ENCODE assay signal across 8 cellular contexts in the genomic region with DNA sequence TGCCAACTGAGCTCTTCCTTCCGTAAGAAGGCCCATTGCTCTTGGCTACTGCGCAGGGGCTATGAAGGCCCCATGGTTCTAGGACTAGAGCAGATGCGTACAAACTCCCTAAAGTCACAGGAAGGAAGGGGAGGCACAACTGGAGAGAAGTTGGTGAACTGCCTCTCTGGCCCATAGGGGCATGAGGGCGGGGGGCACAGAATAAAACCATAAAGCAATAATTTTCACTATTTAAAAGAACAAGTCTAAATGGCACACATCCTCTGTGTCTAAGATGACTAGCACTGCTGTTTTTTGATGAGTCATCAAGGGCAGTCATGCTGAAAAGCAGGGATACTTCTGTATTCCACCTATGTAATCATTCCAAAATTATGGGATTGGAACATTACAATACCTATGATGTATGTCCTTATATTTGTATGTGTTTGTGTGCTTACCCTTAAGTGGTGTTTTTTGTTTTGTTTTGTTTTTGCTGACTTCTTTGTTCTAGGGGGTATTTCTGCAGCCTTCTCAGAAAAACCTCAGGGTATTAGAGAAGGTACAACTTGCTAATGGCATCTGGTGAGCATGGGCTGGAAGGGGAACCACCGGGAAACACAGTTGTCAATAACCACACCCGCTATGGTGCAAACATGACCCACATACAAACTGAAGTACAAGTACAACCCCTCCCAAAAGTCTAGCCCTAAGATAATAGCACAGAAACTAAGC. TPM values are rescaled to one million over a fixed set of nuclear protein-coding genes. Genes with fewer than 3 reads are reported as not detected.
DNase-seq lines count a peak whose midpoint lies in the region; ATAC-seq lines count a peak whose summit lies in the region.

No MANE protein-coding gene starts in this region.

- in situ Hi-C loops in HAP-1 (cut with MboI; ENCODE audit: low sequenced_read_pairs) = no loop called here

- peak in 4 of 5 donors; percentile 27 to 73 (median 60) for DNase-seq in CD8-positive, alpha-beta memory T cell
- peak; percentile 56 for DNase-seq in HT-29 (ENCODE audit: low spot score)
- peak; percentile 48 for DNase-seq in activated CD4-positive, CD25-positive, alpha-beta regulatory T cell treated with anti-CD3 and anti-CD28 coated beads, Interleukin-2, amount 50 U/mL, for 72 hours
- peak; percentile 60 for DNase-seq in fibroblast of peridontal ligament (ENCODE audit: extremely low read depth)
- DNase-seq in midbrain (lab: John Stamatoyannopoulos, UW) = no peak
- DNase-seq in HAP-1 (ENCODE audit: low spot score in 2 of 2) = no peak

- peak; percentile 62 for ATAC-seq in GM19463 (IDR thresholded peaks at IDR 0.05; ENCODE audit: unreplicated experiment)

- CTCF ChIA-PET in CD8-positive, alpha-beta memory T cell (lab: Charles Lee) = interaction anchor here (1.5 kb wide), 1 partner anchor 21 kb away, joined by 3 read pairs; no protein-coding TSS in a partner anchor

- H3K4me2 ChIP-seq in skeletal muscle satellite cell (ENCODE audit: low read length) = peak overlapping the region; percentile 51

- H3K27ac Mint-ChIP-seq in CD8-positive, alpha-beta memory T cell = peak overlapping the region; percentile 83 to 98 (median 94)

- H3K36me3 Mint-ChIP-seq in CD8-positive, alpha-beta memory T cell = peaks cover 0 to 3% (median 0%) of the 10 kb centered on the region in 3 donors

- no peaks in the 10 kb centered on the region for H3K36me3 ChIP-seq in CD8-positive, alpha-beta memory T cell (ENCODE audit: insufficient read depth, low read length)
- no peaks in the 10 kb centered on the region for H3K36me3 ChIP-seq in skeletal muscle satellite cell (ENCODE audit: insufficient read depth, low read length)
- H3K36me3 ChIP-seq in HAP-1 (replicated peaks) = no peaks in the 10 kb centered on the region; the same call in 1 of the 2 replicates

- peaks cover 81 to 90% (median 90%) of the 10 kb centered on the region in 3 donors for H3K4me1 Mint-ChIP-seq in CD8-positive, alpha-beta memory T cell

- no peak overlapping the region for H3K9ac ChIP-seq in skeletal muscle satellite cell (ENCODE audit: low read depth, low read length)

- H3K4me1 ChIP-seq in CD8-positive, alpha-beta memory T cell (ENCODE audit: insufficient read depth, low read length) = peaks cover 53% of the 10 kb centered on the region
- H3K4me1 ChIP-seq in skeletal muscle satellite cell (ENCODE audit: control insufficient read depth, insufficient read depth, low read length) (peaks cover 58% of the 10 kb centered on the region), HAP-1 (peaks cover 81% of the 10 kb centered on the region)

- peak overlapping the region; percentile 7 for H3K4me3 ChIP-seq in CD8-positive, alpha-beta memory T cell (ENCODE audit: low read length)
- H3K4me3 ChIP-seq in skeletal muscle satellite cell (ENCODE audit: low read length) = peak overlapping the region; percentile 11
- H3K4me3 ChIP-seq in HAP-1 = no peak overlapping the region

- H3K27me3 ChIP-seq in CD8-positive, alpha-beta memory T cell (ENCODE audit: insufficient read depth, low read length, poor library complexity, severe bottlenecking) = no peaks in the 10 kb centered on the region
- no peaks in the 10 kb centered on the region for H3K27me3 ChIP-seq in skeletal muscle satellite cell (ENCODE audit: control insufficient read depth, insufficient read depth, low read length)
- H3K27me3 ChIP-seq in HAP-1 (ENCODE audit: low read depth) = no peaks in the 10 kb centered on the region

- H3K4me3 Mint-ChIP-seq in CD8-positive, alpha-beta memory T cell = peak overlapping the region; percentile 26 to 89 (median 68)

- H3K9me3 ChIP-seq in CD8-positive, alpha-beta memory T cell (ENCODE audit: low read length) = no peaks in the 10 kb centered on the region
- no peaks in the 10 kb centered on the region for H3K9me3 ChIP-seq in skeletal muscle satellite cell (replicated peaks; ENCODE audit: low read length)
- no peaks in the 10 kb centered on the region for H3K9me3 ChIP-seq in HAP-1

- no peaks in the 10 kb centered on the region for H3K27me3 Mint-ChIP-seq in CD8-positive, alpha-beta memory T cell

- H3K27ac ChIP-seq in CD8-positive, alpha-beta memory T cell (ENCODE audit: low read depth, low read length) = peak overlapping the region; percentile 69

- POLR2A ChIA-PET in CD8-positive, alpha-beta memory T cell (lab: Charles Lee) = interaction anchor here (0.5 to 0.8 kb wide), 2 partner anchors 29 to 136 kb away, joined by 3 to 4 read pairs; no protein-coding TSS in a partner anchor

- H3K9me3 Mint-ChIP-seq in CD8-positive, alpha-beta memory T cell = no peaks in the 10 kb centered on the region

RNA-seq across cellular contexts. Expression of a gene that starts 36.9 kb away (rescaled TPM):
- 10 to 100 TPM; 37.5 to 39.1 TPM for total RNA-seq in CD8-positive, alpha-beta memory T cell
- 2.0 TPM for polyA plus RNA-seq in CD8-positive, alpha-beta memory T cell
- total RNA-seq in HT-29 (2014; rRNA removed; shearing (Covaris generic)) = 24.1 and 24.5 TPM in 2 replicates
- total RNA-seq in skeletal muscle satellite cell (2012; rRNA removed) = 14.4 and 16.5 TPM in 2 replicates

Comparison
In these comparisons a context has a peak if more than half of its experiments do, and no peak if none do; other contexts are left out.
1. DNase-seq: peak in CD8-positive, alpha-beta memory T cell (4 of 5), HT-29 (single experiment), activated CD4-positive, CD25-positive, alpha-beta regulatory T cell treated with anti-CD3 and anti-CD28 coated beads, Interleukin-2, amount 50 U/mL, for 72 hours (single experiment) and fibroblast of peridontal ligament (single experiment); none in midbrain (single experiment) and HAP-1 (0 of 2).